In the genomic region with DNA sequence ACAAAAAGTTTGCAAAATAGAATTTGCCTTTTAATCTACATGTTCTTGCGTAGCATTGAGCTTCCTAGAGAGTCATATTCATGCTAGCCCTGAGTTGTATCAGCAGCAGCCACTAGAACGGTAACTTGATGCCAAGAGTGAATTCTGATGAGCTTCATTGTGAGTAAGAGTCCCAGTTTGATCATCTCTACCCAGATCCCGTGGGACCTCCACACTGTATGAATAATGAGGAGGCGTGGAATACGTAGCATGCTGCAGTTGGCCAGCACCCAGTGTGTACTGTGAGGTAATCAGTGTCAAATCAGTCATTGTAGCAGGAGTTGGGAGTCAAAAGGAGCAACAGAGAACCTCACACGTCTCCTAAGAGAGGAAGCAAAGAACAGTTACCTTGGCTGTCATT, we compare ENCODE assay signal across 9 cellular contexts.
A peak's percentile ranks its signal among the peaks of the same experiment; 100 is the strongest.
DNase-seq lines count a peak whose midpoint lies in the region; ATAC-seq, FAIRE-seq and TF ChIP-seq lines count a peak whose summit lies in the region.
"Had no signal": no experiment of that assay in that cellular context is flagged by ENCODE, and none has a peak within 500 bp of the region (broad histone marks: within the 10 kb centered on the region; RNA-seq: fewer than 3 reads in every experiment).

No MANE protein-coding gene starts in this region.

- no peak for TF ChIP-seq POLR2A in heart left ventricle (IDR thresholded peaks at IDR 0.05)

- H3K4me3 Mint-ChIP-seq in progenitor cell of endocrine pancreas (ENCODE audit: low read depth) = no peak overlapping the region

- intact Hi-C loops in heart left ventricle (cut with DNase I) (loop anchor here in 1 of 10 donors (10.0 kb wide), 1 partner anchor 47 kb away; no protein-coding TSS in a partner anchor), upper lobe of right lung (cut with DNase I) (no loop called here)

- peaks cover 0 to 3% (median 0%) of the 10 kb centered on the region in 12 donors for H3K9me3 ChIP-seq in heart left ventricle
- H3K9me3 ChIP-seq in right atrium auricular region = no peaks in the 10 kb centered on the region
- no peaks in the 10 kb centered on the region for H3K9me3 ChIP-seq in upper lobe of right lung

- H3K4me3 ChIP-seq in heart left ventricle = no peak overlapping the region
- H3K4me3 ChIP-seq in right atrium auricular region = no peak overlapping the region
- no peak overlapping the region for H3K4me3 ChIP-seq in upper lobe of right lung

- DNase-seq in heart left ventricle = peak in 1 of 5 donors; percentile 46
- no peak for DNase-seq in right atrium auricular region (ENCODE audit: low spot score)
- DNase-seq in RCC 7860 (ENCODE audit: low spot score) = peak; percentile 59
- DNase-seq in glomerular visceral epithelial cell (ENCODE audit: extremely low spot score) = peak; percentile 61
- no peak for DNase-seq in upper lobe of right lung
- DNase-seq in activated CD4-positive, CD25-positive, alpha-beta regulatory T cell treated with anti-CD3 and anti-CD28 coated beads, Interleukin-2, amount 50 U/mL, for 72 hours = no peak
- DNase-seq in progenitor cell of endocrine pancreas (ENCODE audit: low spot score, unreplicated experiment) = no peak
- DNase-seq: activated CD8-positive, alpha-beta memory T cell treated with anti-CD3 and anti-CD28 coated beads, Interleukin-2, amount 50 U/mL, for 4 hours had no signal

- WGBS in heart left ventricle, 4 donors = 18 to 30% (median 27%) methylated on average over 6 of the region's 6 CpGs

- H3K36me3 Mint-ChIP-seq in progenitor cell of endocrine pancreas (ENCODE audit: insufficient read depth) = peaks cover 1% of the 10 kb centered on the region

- peak; percentile 51 to 85 (median 62) for ATAC-seq in heart left ventricle
- ATAC-seq in upper lobe of right lung = peak; percentile 52
- ATAC-seq in GM18498 (IDR thresholded peaks at IDR 0.05; ENCODE audit: unreplicated experiment) = no peak

- H3K36me3 ChIP-seq in heart left ventricle = no peaks in the 10 kb centered on the region
- H3K36me3 ChIP-seq in right atrium auricular region = no peaks in the 10 kb centered on the region
- peaks cover 6% of the 10 kb centered on the region for H3K36me3 ChIP-seq in upper lobe of right lung

- H3K4me1 ChIP-seq in heart left ventricle (peaks cover 0 to 19% (median 10%) of the 10 kb centered on the region in 12 donors), right atrium auricular region (peaks cover 0 to 14% of the 10 kb centered on the region in 2 donors), upper lobe of right lung (no peaks in the 10 kb centered on the region)

- no peak overlapping the region for H3K27ac ChIP-seq in heart left ventricle
- H3K27ac ChIP-seq in right atrium auricular region = no peak overlapping the region
- H3K27ac ChIP-seq in upper lobe of right lung = no peak overlapping the region

- H3K4me1 Mint-ChIP-seq in progenitor cell of endocrine pancreas (ENCODE audit: low read depth) = peaks cover 10% of the 10 kb centered on the region

- H3K27ac Mint-ChIP-seq in progenitor cell of endocrine pancreas = no peak overlapping the region

- no peak for FAIRE-seq in RCC 7860 (lab: Jason Lieb, UNC)

- no peaks in the 10 kb centered on the region for H3K27me3 Mint-ChIP-seq in progenitor cell of endocrine pancreas

- no peak for TF ChIP-seq CTCF in heart left ventricle (IDR thresholded peaks at IDR 0.05)
- TF ChIP-seq CTCF in right atrium auricular region (IDR thresholded peaks at IDR 0.05) = no peak
- no peak for TF ChIP-seq CTCF in upper lobe of right lung (IDR thresholded peaks at IDR 0.05)
- no peak for TF ChIP-seq CTCF in progenitor cell of endocrine pancreas (IDR thresholded peaks at IDR 0.05; ENCODE audit: unreplicated experiment)

- no peaks in the 10 kb centered on the region for H3K27me3 ChIP-seq in heart left ventricle
- no peaks in the 10 kb centered on the region for H3K27me3 ChIP-seq in right atrium auricular region
- no peaks in the 10 kb centered on the region for H3K27me3 ChIP-seq in upper lobe of right lung

- H3K9me3 Mint-ChIP-seq in progenitor cell of endocrine pancreas (ENCODE audit: low read depth) = no peaks in the 10 kb centered on the region

Comparison
In these comparisons a context has a peak if more than half of its experiments do, and no peak if none do; other contexts are left out.
1. DNase-seq: peak in RCC 7860 (single experiment) and glomerular visceral epithelial cell (single experiment); none in right atrium auricular region (single experiment), upper lobe of right lung (single experiment), activated CD4-positive, CD25-positive, alpha-beta regulatory T cell treated with anti-CD3 and anti-CD28 coated beads, Interleukin-2, amount 50 U/mL, for 72 hours (single experiment) and progenitor cell of endocrine pancreas (single experiment).